Comparison of ENCODE assay signal across 8 cellular contexts in genomic region chr16:29268956-29269811, GRCh38.
A peak's percentile ranks its signal among the peaks of the same experiment; 100 is the strongest.
DNase-seq lines count a peak whose midpoint lies in the region; ATAC-seq, FAIRE-seq and TF ChIP-seq lines count a peak whose summit lies in the region.
"Not testable (repeated sequence)": the region's sequence is repeated elsewhere in the genome, so short reads cannot be mapped to it uniquely, and the experiment has no call there.

No MANE protein-coding gene starts in this region.

- not testable (repeated sequence) for H3K36me3 ChIP-seq in SK-N-SH (replicated peaks in 1 of 2; ENCODE audit: control insufficient read depth in 1 of 2, insufficient read depth in 2 of 2, low read length in 1 of 2); fibroblast of lung (ENCODE audit: control insufficient read depth, insufficient read depth, low read length); kidney (ENCODE audit: control insufficient read depth in 1 of 2, insufficient read depth in 2 of 2, low read length in 2 of 2); aorta (ENCODE audit: control insufficient read depth in 1 of 2, insufficient read depth in 2 of 2, low read length in 1 of 2)

- not testable (repeated sequence) for H3K9me2 ChIP-seq in SK-N-SH

- CTCF ChIA-PET in SK-N-SH (lab: Yijun Ruan, JAX): interaction anchor here (0.7 kb wide), 1 partner anchor 47 kb away, joined by 4 read pairs; no protein-coding TSS in a partner anchor
- CTCF ChIA-PET in MCF 10A (lab: Yijun Ruan, JAX): not testable (repeated sequence)

- H3K9me3 Mint-ChIP-seq in MCF 10A (ENCODE audit: unreplicated experiment): not testable (repeated sequence)

- not testable (repeated sequence) for H3K4me3 Mint-ChIP-seq in MCF 10A (ENCODE audit: unreplicated experiment)

- peaks cover 56% of the 10 kb centered on the region for H3F3A ChIP-seq in SK-N-SH (replicated peaks; ENCODE audit: insufficient read depth)

- not testable (repeated sequence) for H3K9me3 ChIP-seq in SK-N-SH; fibroblast of lung (ENCODE audit: control insufficient read depth, insufficient read depth, low read depth, low read length); kidney (ENCODE audit: control insufficient read depth in 1 of 2, low read length in 2 of 2); aorta (ENCODE audit: control insufficient read depth, low read length)

- H3K9ac ChIP-seq in SK-N-SH: peak overlapping the region; percentile 82
- peak overlapping the region; percentile 44 for H3K9ac ChIP-seq in fibroblast of lung (ENCODE audit: insufficient read depth, low read length)
- H3K9ac ChIP-seq in kidney (ENCODE audit: low read length in 2 of 2): not testable (repeated sequence)

- H3K27ac ChIP-seq in SK-N-SH (ENCODE audit: low read depth in 2 of 2, low read length in 1 of 2): peak overlapping the region; percentile 43 to 100; a peak in 3 of 4 replicates
- peak overlapping the region; percentile 88 for H3K27ac ChIP-seq in fibroblast of lung (ENCODE audit: insufficient read depth, low read length)
- not testable (repeated sequence) for H3K27ac ChIP-seq in kidney (ENCODE audit: low read depth in 2 of 2, low read length in 2 of 2); aorta (ENCODE audit: low read depth in 1 of 2, low read length in 2 of 2)

- not testable (repeated sequence) for H3K79me2 ChIP-seq in SK-N-SH (ENCODE audit: insufficient read depth); fibroblast of lung (ENCODE audit: control insufficient read depth, insufficient read depth, low read length)

- BruUV-seq in MCF 10A (replicated peaks; lab: Mats Ljungman, UMichigan): not testable (repeated sequence)

- not testable (repeated sequence) for H3K27me3 ChIP-seq in SK-N-SH (ENCODE audit: insufficient read depth); fibroblast of lung (ENCODE audit: control insufficient read depth, insufficient read depth, low read length); aorta (ENCODE audit: control insufficient read depth in 1 of 2, insufficient read depth in 2 of 2, low read length in 1 of 2)

- H3K4me2 ChIP-seq in SK-N-SH (peak overlapping the region; percentile 13), fibroblast of lung (ENCODE audit: extremely low read depth, insufficient read depth, low read length) (peak overlapping the region; percentile 54)

- H3K27me3 Mint-ChIP-seq in MCF 10A (ENCODE audit: insufficient read depth, unreplicated experiment): not testable (repeated sequence)

- DNase-seq in EL (peak; percentile 87), MCF 10A (ENCODE audit: unreplicated experiment) (peak; percentile 80), fibroblast of lung (ENCODE audit: low read depth in 2 of 2) (peak; percentile 85 to 94), kidney (peak; percentile 62), renal cortical epithelial cell (ENCODE audit: low read depth) (peak; percentile 81), aorta (peak; percentile 69 to 76)
- DNase-seq in SK-N-SH: not testable (repeated sequence)

- not testable (repeated sequence) for TF ChIP-seq EP300 in Ishikawa (IDR thresholded peaks at IDR 0.05; ENCODE audit: borderline replicate concordance)
- TF ChIP-seq EP300 in SK-N-SH (IDR thresholded peaks at IDR 0.05; ENCODE audit: borderline replicate concordance in 1 of 2, low read depth in 1 of 2, low read length in 1 of 2): 0 out of 4 replicates have a peak, but pooled peaks of 1 of the 2 experiments have one; percentile 26

- not testable (repeated sequence) for ATAC-seq in aorta (ENCODE audit: low FRiP score)

- TF ChIP-seq CTCF in SK-N-SH (IDR thresholded peaks at IDR 0.05); MCF 10A (IDR thresholded peaks at IDR 0.05; ENCODE audit: unreplicated experiment); fibroblast of lung (conservative IDR thresholded peaks at IDR 0.05 in 1 of 2, IDR thresholded peaks at IDR 0.05 in 1 of 2; ENCODE audit: low read depth in 1 of 2, low read length in 2 of 2); kidney (IDR thresholded peaks at IDR 0.05; ENCODE audit: borderline replicate concordance, extremely low read depth, insufficient read depth): not testable (repeated sequence)

- not testable (repeated sequence) for H3K27ac Mint-ChIP-seq in MCF 10A (ENCODE audit: low read depth, unreplicated experiment)

- not testable (repeated sequence) for FAIRE-seq in kidney (lab: Jason Lieb, UNC)

- POLR2A ChIA-PET in SK-N-SH (lab: Yijun Ruan, JAX): not testable (repeated sequence)
- POLR2A ChIA-PET in MCF 10A (lab: Yijun Ruan, JAX): interaction anchor here (0.6 kb wide), 1 partner anchor 549 kb away, joined by 3 read pairs; no protein-coding TSS in a partner anchor

- H3K4me1 Mint-ChIP-seq in MCF 10A (ENCODE audit: insufficient read depth, unreplicated experiment): peaks cover 16% of the 10 kb centered on the region

- not testable (repeated sequence) for TF ChIP-seq RAD21 in Ishikawa (IDR thresholded peaks at IDR 0.05; ENCODE audit: low read depth); SK-N-SH (IDR thresholded peaks at IDR 0.05; ENCODE audit: low read length)

- not testable (repeated sequence) for H3K4me3 ChIP-seq in SK-N-SH (ENCODE audit: low read depth in 2 of 2, low read length in 1 of 2); kidney (ENCODE audit: low read length in 2 of 2); aorta (ENCODE audit: low read length in 2 of 2)
- peak overlapping the region in 1 of 4 experiments; percentile 1 for H3K4me3 ChIP-seq in fibroblast of lung (replicated peaks in 1 of 4; ENCODE audit: control extremely low read depth in 1 of 4, insufficient read depth in 1 of 4, low read depth in 3 of 4, low read length in 4 of 4)

- not testable (repeated sequence) for H4K20me1 ChIP-seq in SK-N-SH (ENCODE audit: insufficient read depth); fibroblast of lung (ENCODE audit: control insufficient read depth, extremely low read depth, insufficient read depth, low read length)

- not testable (repeated sequence) for H3K36me3 Mint-ChIP-seq in MCF 10A (ENCODE audit: insufficient read depth, unreplicated experiment)

- H2AFZ ChIP-seq in SK-N-SH (ENCODE audit: low read depth); fibroblast of lung (ENCODE audit: low read length): not testable (repeated sequence)

- intact Hi-C loops in MCF 10A (cut with micrococcal nuclease); kidney (cut with DNase I); aorta (cut with DNase I): not testable (repeated sequence)

- WGBS in SK-N-SH (ENCODE audit: low lambda C conversion rate): 11% methylated on average over 10 of the region's 12 CpGs
- 20 to 32% methylated on average over 11 of the region's 12 CpGs for WGBS in aorta, 2 donors

- H3K4me1 ChIP-seq in SK-N-SH (ENCODE audit: control insufficient read depth in 1 of 2, insufficient read depth in 2 of 2, low read depth in 1 of 2, low read length in 1 of 2) (peaks cover 35 to 37% of the 10 kb centered on the region in 2 experiments), fibroblast of lung (ENCODE audit: control insufficient read depth, extremely low read depth, insufficient read depth, low read length) (peaks cover 40% of the 10 kb centered on the region)
- H3K4me1 ChIP-seq in kidney (ENCODE audit: control insufficient read depth in 1 of 2, insufficient read depth in 1 of 2, low read depth in 1 of 2, low read length in 2 of 2); aorta (ENCODE audit: control insufficient read depth in 1 of 2, insufficient read depth in 2 of 2, low read length in 2 of 2): not testable (repeated sequence)

TF ChIP-seq in Ishikawa, 13 proteins besides CTCF, POLR2A, EP300 and RAD21 (continues in another document):
- peak; percentile 87 for TF ChIP-seq USF1 (IDR thresholded peaks at IDR 0.05)
- TF ChIP-seq NFIC (IDR thresholded peaks at IDR 0.05): peak; percentile 56

TF ChIP-seq in SK-N-SH, 30 proteins besides CTCF, POLR2A, EP300 and RAD21 (continues in another document):
- TF ChIP-seq TEAD4 (IDR thresholded peaks at IDR 0.05; ENCODE audit: borderline replicate concordance, insufficient read depth) (peak; percentile 31; the same call in 1 of the 2 replicates), TCF12 (IDR thresholded peaks at IDR 0.05) (peak; percentile 31; the same call in 1 of the 2 replicates), MAX (IDR thresholded peaks at IDR 0.05; ENCODE audit: low read depth) (peak; percentile 74), NFIC (IDR thresholded peaks at IDR 0.05; ENCODE audit: borderline replicate concordance) (peak; percentile 54; the same call in 1 of the 2 replicates), USF1 (IDR thresholded peaks at IDR 0.05; ENCODE audit: borderline replicate concordance, low read depth) (peak; percentile 69; the same call in 1 of the 2 replicates), JUND (IDR thresholded peaks at IDR 0.05) (peak; percentile 20; the same call in 1 of the 2 replicates)
